Comparison of ENCODE assay signal across 8 cellular contexts in the genomic region with DNA sequence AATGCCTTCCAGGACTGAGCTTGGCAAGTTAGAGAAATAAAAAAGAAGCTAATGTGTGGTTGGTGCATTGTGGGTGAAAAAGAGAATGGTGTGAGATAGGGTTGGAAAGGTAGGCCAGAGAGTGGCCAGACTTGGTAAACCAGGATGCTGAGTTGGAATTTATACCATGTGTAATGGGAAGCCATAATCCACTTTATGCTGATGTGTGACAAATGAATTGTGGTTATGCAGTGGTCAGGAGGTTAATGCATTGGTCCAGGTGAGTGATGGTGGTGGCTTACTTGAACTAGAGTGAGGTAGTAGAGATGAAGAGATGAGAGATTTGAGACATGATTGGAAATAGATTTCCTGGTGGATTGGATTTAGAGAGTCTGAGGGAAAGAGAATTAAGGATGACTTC. TPM values are rescaled to one million over a fixed set of nuclear protein-coding genes. Genes with fewer than 3 reads are reported as not detected.
A peak's percentile ranks its signal among the peaks of the same experiment; 100 is the strongest.
DNase-seq lines count a peak whose midpoint lies in the region; ATAC-seq and TF ChIP-seq lines count a peak whose summit lies in the region.

No MANE protein-coding gene starts in this region.

- H3K27me3 Mint-ChIP-seq in brain (peaks cover 16% of the 10 kb centered on the region), nephron (ENCODE audit: low read depth) (no peaks in the 10 kb centered on the region)

- H3K27ac Mint-ChIP-seq in brain = peak overlapping the region in 4 of 5 experiments; percentile 57 to 100 (median 98)
- H3K27ac Mint-ChIP-seq in nephron = no peak overlapping the region

- H3K4me3 ChIP-seq in LNCaP clone FGC (ENCODE audit: low read depth, low read length) = peak overlapping the region; percentile 79

- ATAC-seq in GM19395 (IDR thresholded peaks at IDR 0.05; ENCODE audit: unreplicated experiment) (no peak), left ventricle myocardium superior (no peak), HG02798 (IDR thresholded peaks at IDR 0.05; ENCODE audit: poor library complexity, unreplicated experiment) (no peak), GM19023 (IDR thresholded peaks at IDR 0.05; ENCODE audit: unreplicated experiment) (no peak)

- peak; percentile 33 for DNase-seq in ELR (ENCODE audit: low read depth)
- DNase-seq in LNCaP clone FGC (ENCODE audit: low read depth) = no peak
- no peak for DNase-seq in left ventricle myocardium superior

- H3K4me1 Mint-ChIP-seq in brain (peaks cover 39% of the 10 kb centered on the region), nephron (peaks cover 19% of the 10 kb centered on the region)

- intact Hi-C loops in left ventricle myocardium superior (cut with micrococcal nuclease) = no loop called here

- H3K9me3 Mint-ChIP-seq in brain (peaks cover 0 to 14% (median 0%) of the 10 kb centered on the region in 5 experiments), nephron (no peaks in the 10 kb centered on the region)

- H3K36me3 Mint-ChIP-seq in brain = peaks cover 21% of the 10 kb centered on the region
- peaks cover 12% of the 10 kb centered on the region for H3K36me3 Mint-ChIP-seq in nephron (ENCODE audit: low read depth)

- H3K4me3 Mint-ChIP-seq in brain (peak overlapping the region; percentile 92 to 100 (median 98)), nephron (peak overlapping the region; percentile 94 to 100 (median 96))

- no peak for TF ChIP-seq CTCF in LNCaP clone FGC (IDR thresholded peaks at IDR 0.05; ENCODE audit: control insufficient read depth, extremely low read depth, insufficient read depth)
- TF ChIP-seq CTCF in brain (conservative IDR thresholded peaks at IDR 0.05) = no peak
- no peak for TF ChIP-seq CTCF in nephron (IDR thresholded peaks at IDR 0.05; ENCODE audit: unreplicated experiment in 3 of 3)

RNA-seq across cellular contexts. Expression of gene PFAS, which starts 1.0 kb away (rescaled TPM):
- 20.4 TPM for polyA plus RNA-seq in brain (ENCODE audit: insufficient read depth, low read depth, low replicate concordance)
- 12.1 TPM for total RNA-seq in left ventricle myocardium superior

RNA-seq across cellular contexts. Expression of gene CTC1, which starts 2.2 kb away (rescaled TPM):
- 21.4 TPM for polyA plus RNA-seq in brain (ENCODE audit: insufficient read depth, low read depth, low replicate concordance)
- total RNA-seq in left ventricle myocardium superior = 16.2 TPM

RNA-seq across cellular contexts. Expression of gene RANGRF, which starts 38.4 kb away (rescaled TPM):
- polyA plus RNA-seq in brain (ENCODE audit: insufficient read depth, low read depth, low replicate concordance) = 36.5 TPM
- 24.9 TPM for total RNA-seq in left ventricle myocardium superior

RNA-seq across cellular contexts. Expression of gene AURKB, which starts 39.7 kb away (rescaled TPM):
- polyA plus RNA-seq in brain (ENCODE audit: insufficient read depth, low read depth, low replicate concordance) = 55.1 TPM
- total RNA-seq in left ventricle myocardium superior = 0.47 TPM

RNA-seq across cellular contexts. Expression of gene SLC25A35, which starts 45.1 kb away (rescaled TPM):
- 5.3 TPM for polyA plus RNA-seq in brain (ENCODE audit: insufficient read depth, low read depth, low replicate concordance)
- total RNA-seq in left ventricle myocardium superior = 2.2 TPM

Comparison
In these comparisons a context has a peak if more than half of its experiments do, and no peak if none do; other contexts are left out.
1. H3K27ac Mint-ChIP-seq: peak in brain (4 of 5); none in nephron (0 of 3).